ENCODE assay signal across 13 cellular contexts in the genomic region with DNA sequence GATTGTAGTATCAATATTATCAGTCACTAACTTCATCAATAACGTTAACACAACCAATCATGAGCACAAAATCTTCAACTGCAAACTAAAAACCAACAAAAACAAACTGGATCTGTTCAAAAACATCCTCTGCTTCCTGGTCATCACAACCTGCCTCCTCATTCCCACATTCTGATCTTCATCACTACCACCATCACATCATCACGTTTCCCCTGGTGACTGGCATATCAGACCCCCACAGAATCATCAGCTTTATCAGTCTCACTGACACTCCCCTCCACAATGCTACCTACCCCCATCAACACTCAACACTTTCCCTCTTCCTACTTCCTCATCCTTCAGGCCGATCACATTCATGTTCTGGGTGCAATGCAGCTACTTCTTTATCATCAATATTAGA. TPM values are rescaled to one million over a fixed set of nuclear protein-coding genes. Genes with fewer than 3 reads are reported as not detected.
A peak's percentile ranks its signal among the peaks of the same experiment; 100 is the strongest.
DNase-seq lines count a peak whose midpoint lies in the region; ATAC-seq and TF ChIP-seq lines count a peak whose summit lies in the region.
"Had no signal": no experiment of that assay in that cellular context is flagged by ENCODE, and none has a peak within 500 bp of the region (broad histone marks: within the 10 kb centered on the region; RNA-seq: fewer than 3 reads in every experiment).

No MANE protein-coding gene starts in this region.

- ATAC-seq in aorta (ENCODE audit: low FRiP score) (no peak), GM18502 (IDR thresholded peaks at IDR 0.05; ENCODE audit: poor library complexity, unreplicated experiment) (no peak)

- no peaks in the 10 kb centered on the region for H3K27me3 Mint-ChIP-seq in activated naive CD4-positive, alpha-beta T cell treated with anti-CD3 and anti-CD28 coated beads, Interleukin-2, amount 50 U/mL, for 24 hours
- no peaks in the 10 kb centered on the region for H3K27me3 Mint-ChIP-seq in activated naive CD4-positive, alpha-beta T cell treated with anti-CD3 and anti-CD28 coated beads for 36 hours (ENCODE audit: low read depth)
- no peaks in the 10 kb centered on the region for H3K27me3 Mint-ChIP-seq in activated CD4-positive, alpha-beta memory T cell treated with anti-CD3 and anti-CD28 coated beads for 36 hours

- no peak overlapping the region for H3K4me3 ChIP-seq in hepatocyte
- H3K4me3 ChIP-seq in aorta (ENCODE audit: low read length in 2 of 2) = no peak overlapping the region
- H3K4me3 ChIP-seq: coronary artery, testis had no signal

- H3K27ac ChIP-seq in hepatocyte (peak overlapping the region; percentile 90), aorta (ENCODE audit: low read depth in 1 of 2, low read length in 2 of 2) (peak overlapping the region; percentile 57 to 88)
- H3K27ac ChIP-seq: testis had no signal

- no peaks in the 10 kb centered on the region for H3K9me3 Mint-ChIP-seq in activated naive CD4-positive, alpha-beta T cell treated with anti-CD3 and anti-CD28 coated beads, Interleukin-2, amount 50 U/mL, for 24 hours
- no peaks in the 10 kb centered on the region for H3K9me3 Mint-ChIP-seq in activated naive CD4-positive, alpha-beta T cell treated with anti-CD3 and anti-CD28 coated beads for 36 hours
- peaks cover 2% of the 10 kb centered on the region for H3K9me3 Mint-ChIP-seq in activated CD4-positive, alpha-beta memory T cell treated with anti-CD3 and anti-CD28 coated beads for 36 hours

- DNase-seq in activated naive CD4-positive, alpha-beta T cell treated with anti-CD3 and anti-CD28 coated beads for 36 hours = no peak
- no peak for DNase-seq in activated CD4-positive, alpha-beta memory T cell treated with anti-CD3 and anti-CD28 coated beads for 36 hours
- no peak for DNase-seq in hepatocyte (ENCODE audit: low spot score)
- DNase-seq in aorta = no peak
- no peak for DNase-seq in kidney glomerular epithelial cell (lab: John Stamatoyannopoulos, UW)
- DNase-seq in globus pallidus (ENCODE audit: low spot score) = no peak
- DNase-seq: ACHN, NCI-H1105, NCI-H446 treated with DMSO at 0.1 percent for 48 hours, testis had no signal

- peaks cover 26% of the 10 kb centered on the region for H3K36me3 Mint-ChIP-seq in activated naive CD4-positive, alpha-beta T cell treated with anti-CD3 and anti-CD28 coated beads, Interleukin-2, amount 50 U/mL, for 24 hours
- peaks cover 41% of the 10 kb centered on the region for H3K36me3 Mint-ChIP-seq in activated naive CD4-positive, alpha-beta T cell treated with anti-CD3 and anti-CD28 coated beads for 36 hours (ENCODE audit: low read depth)
- H3K36me3 Mint-ChIP-seq in activated CD4-positive, alpha-beta memory T cell treated with anti-CD3 and anti-CD28 coated beads for 36 hours = peaks cover 54% of the 10 kb centered on the region

- CTCF ChIA-PET in activated naive CD4-positive, alpha-beta T cell treated with anti-CD3 and anti-CD28 coated beads for 36 hours (lab: Charles Lee) = interaction anchor here (1.0 to 2.4 kb wide), 4 partner anchors 12 to 67 kb away, joined by 3 to 16 read pairs (median 5); no protein-coding TSS in a partner anchor
- CTCF ChIA-PET in activated CD4-positive, alpha-beta memory T cell treated with anti-CD3 and anti-CD28 coated beads for 36 hours (lab: Charles Lee) = interaction anchor here (0.6 to 2.8 kb wide), 2 partner anchors 28 to 278 kb away, joined by 3 to 12 read pairs; no protein-coding TSS in a partner anchor

- H3K79me2 ChIP-seq in hepatocyte = peaks cover 85% of the 10 kb centered on the region

- no peak overlapping the region for H3K4me3 Mint-ChIP-seq in activated naive CD4-positive, alpha-beta T cell treated with anti-CD3 and anti-CD28 coated beads, Interleukin-2, amount 50 U/mL, for 24 hours
- no peak overlapping the region for H3K4me3 Mint-ChIP-seq in activated naive CD4-positive, alpha-beta T cell treated with anti-CD3 and anti-CD28 coated beads for 36 hours
- no peak overlapping the region for H3K4me3 Mint-ChIP-seq in activated CD4-positive, alpha-beta memory T cell treated with anti-CD3 and anti-CD28 coated beads for 36 hours

- peaks cover 74% of the 10 kb centered on the region for H3K4me1 Mint-ChIP-seq in activated naive CD4-positive, alpha-beta T cell treated with anti-CD3 and anti-CD28 coated beads, Interleukin-2, amount 50 U/mL, for 24 hours
- H3K4me1 Mint-ChIP-seq in activated naive CD4-positive, alpha-beta T cell treated with anti-CD3 and anti-CD28 coated beads for 36 hours (ENCODE audit: low read depth) = peaks cover 63% of the 10 kb centered on the region
- H3K4me1 Mint-ChIP-seq in activated CD4-positive, alpha-beta memory T cell treated with anti-CD3 and anti-CD28 coated beads for 36 hours (ENCODE audit: low read depth) = peaks cover 69% of the 10 kb centered on the region

- H3K9me3 ChIP-seq in hepatocyte (ENCODE audit: low read depth) (no peaks in the 10 kb centered on the region), aorta (ENCODE audit: control insufficient read depth, low read length) (no peaks in the 10 kb centered on the region)
- H3K9me3 ChIP-seq: testis had no signal

- no peak overlapping the region for H3K4me2 ChIP-seq in hepatocyte

- no peaks in the 10 kb centered on the region for H3K9me2 ChIP-seq in hepatocyte (replicated peaks; ENCODE audit: insufficient read depth)

- H4K20me1 ChIP-seq in hepatocyte (ENCODE audit: insufficient read depth, poor library complexity, severe bottlenecking) = no peaks in the 10 kb centered on the region

- no peak overlapping the region for H2AFZ ChIP-seq in hepatocyte

- H3K27ac Mint-ChIP-seq in activated naive CD4-positive, alpha-beta T cell treated with anti-CD3 and anti-CD28 coated beads, Interleukin-2, amount 50 U/mL, for 24 hours = peak overlapping the region; percentile 47
- H3K27ac Mint-ChIP-seq in activated naive CD4-positive, alpha-beta T cell treated with anti-CD3 and anti-CD28 coated beads for 36 hours = no peak overlapping the region
- H3K27ac Mint-ChIP-seq in activated CD4-positive, alpha-beta memory T cell treated with anti-CD3 and anti-CD28 coated beads for 36 hours = peak overlapping the region; percentile 3

- H3K27me3 ChIP-seq in hepatocyte (no peaks in the 10 kb centered on the region), aorta (ENCODE audit: control insufficient read depth in 1 of 2, insufficient read depth in 2 of 2, low read length in 1 of 2) (no peaks in the 10 kb centered on the region)
- H3K27me3 ChIP-seq: testis had no signal

- H3K36me3 ChIP-seq in hepatocyte (replicated peaks; ENCODE audit: insufficient read depth, low read depth) = no peaks in the 10 kb centered on the region
- H3K36me3 ChIP-seq in aorta (ENCODE audit: control insufficient read depth in 1 of 2, insufficient read depth in 2 of 2, low read length in 1 of 2) = no peaks in the 10 kb centered on the region

- intact Hi-C loops in activated naive CD4-positive, alpha-beta T cell treated with anti-CD3 and anti-CD28 coated beads for 36 hours (cut with micrococcal nuclease) = no loop called here
- intact Hi-C loops in activated CD4-positive, alpha-beta memory T cell treated with anti-CD3 and anti-CD28 coated beads for 36 hours (cut with micrococcal nuclease) = loop anchor here (2.0 kb wide), 1 partner anchor 27 kb away; no protein-coding TSS in a partner anchor
- intact Hi-C loops in aorta (cut with DNase I) = loop anchor here in 1 of 2 donors (2.0 kb wide), 1 partner anchor 17 kb away; no protein-coding TSS in a partner anchor

- no peak for TF ChIP-seq CTCF in hepatocyte (IDR thresholded peaks at IDR 0.05; ENCODE audit: poor library complexity)

- peaks cover 43% of the 10 kb centered on the region for H3K4me1 ChIP-seq in hepatocyte (ENCODE audit: insufficient read depth)
- peaks cover 2 to 4% of the 10 kb centered on the region in 2 donors for H3K4me1 ChIP-seq in aorta (ENCODE audit: control insufficient read depth in 1 of 2, insufficient read depth in 2 of 2, low read length in 2 of 2)
- H3K4me1 ChIP-seq: testis had no signal

- POLR2A ChIA-PET in activated CD4-positive, alpha-beta memory T cell treated with anti-CD3 and anti-CD28 coated beads for 36 hours (lab: Charles Lee) = interaction anchor here (1.1 kb wide), 1 partner anchor 8 kb away, joined by 3 read pairs; no protein-coding TSS in a partner anchor

- 90% methylated on average over 3 of the region's 3 CpGs for WGBS in hepatocyte (ENCODE audit: low lambda C conversion rate, missing lambda C conversion rate)
- WGBS in aorta, 2 donors = 86 to 88% methylated on average over 3 of the region's 3 CpGs

RNA-seq across cellular contexts. Expression of a gene that starts 11.4 kb away (rescaled TPM):
- total RNA-seq in activated naive CD4-positive, alpha-beta T cell treated with anti-CD3 and anti-CD28 coated beads for 36 hours = 10 to 100 TPM; 52.2 to 52.6 TPM
- 10 to 100 TPM; 66.4 to 66.6 TPM for total RNA-seq in activated CD4-positive, alpha-beta memory T cell treated with anti-CD3 and anti-CD28 coated beads for 36 hours
- total RNA-seq in hepatocyte = 89.7 and 99.4 TPM in 2 replicates
- 40.2 and 55.5 TPM in 2 replicates for polyA plus RNA-seq in hepatocyte
- total RNA-seq in aorta = 10 to 100 TPM; 47.5 to 68.9 TPM
- polyA plus RNA-seq in aorta = 10 to 100 TPM; 28.4 to 38.9 TPM
